ENCODE assay signal across 26 cellular contexts in genomic region chr7:48179631-48180030, GRCh38. TPM values are rescaled to one million over a fixed set of nuclear protein-coding genes. Genes with fewer than 3 reads are reported as not detected.
"Had no signal": no experiment of that assay in that cellular context is flagged by ENCODE, and none has a peak within 500 bp of the region (broad histone marks: within the 10 kb centered on the region; RNA-seq: fewer than 3 reads in every experiment).

No MANE protein-coding gene starts in this region.

- H3K27ac ChIP-seq: psoas muscle, sigmoid colon, testis, tibial artery, uterus had no signal

- H3K36me3 ChIP-seq: sigmoid colon, tibial artery, uterus had no signal

- H3K4me1 ChIP-seq: psoas muscle, sigmoid colon, testis, tibial artery, uterus had no signal

- FAIRE-seq: colon, frontal cortex, keratinocyte had no signal

- H3K27ac Mint-ChIP-seq: memory B cell; naive thymus-derived CD4-positive, alpha-beta T cell; nephron; stimulated activated effector memory CD8-positive, alpha-beta T cell treated with anti-CD3 and anti-CD28 coated beads, Interleukin-12 subunit alpha, Interleukin-12 subunit beta, amount 100 ng/mL, for 72 hours; type B pancreatic cell had no signal

- DNase-seq: effector CD4-positive, alpha-beta T cell; head of caudate nucleus; midbrain; naive thymus-derived CD4-positive, alpha-beta T cell; nucleus accumbens; posterior cingulate gyrus; psoas muscle; right cardiac atrium; sigmoid colon; stimulated activated CD4-positive, alpha-beta T cell treated with anti-CD3 and anti-CD28 coated beads, Interleukin-2, amount 100 ng/mL, for 24 hours; stimulated activated CD4-positive, alpha-beta T cell treated with anti-CD3 and anti-CD28 coated beads, Interleukin-4, amount 100 ng/mL, for 24 hours; stimulated activated naive CD8-positive, alpha-beta T cell treated with anti-CD3 and anti-CD28 coated beads, Interleukin-15, Interleukin-2, amounts not matched to agents 100 U/mL and 50 U/mL, for 24 hours; testis; tibial artery; uterus had no signal

- ATAC-seq: left lobe of liver; naive thymus-derived CD4-positive, alpha-beta T cell; psoas muscle; right cardiac atrium; stimulated activated effector memory CD8-positive, alpha-beta T cell treated with anti-CD3 and anti-CD28 coated beads, Interleukin-12 subunit alpha, Interleukin-12 subunit beta, amount 100 ng/mL, for 72 hours; stimulated activated naive CD8-positive, alpha-beta T cell treated with anti-CD3 and anti-CD28 coated beads, Interleukin-15, Interleukin-2, amounts not matched to agents 100 U/mL and 50 U/mL, for 24 hours had no signal

- H3K36me3 Mint-ChIP-seq: memory B cell; naive thymus-derived CD4-positive, alpha-beta T cell; stimulated activated effector memory CD8-positive, alpha-beta T cell treated with anti-CD3 and anti-CD28 coated beads, Interleukin-12 subunit alpha, Interleukin-12 subunit beta, amount 100 ng/mL, for 72 hours; type B pancreatic cell had no signal

- H3K27me3 ChIP-seq: dorsolateral prefrontal cortex, sigmoid colon, testis, tibial artery, uterus had no signal

- H3K4me1 Mint-ChIP-seq: memory B cell; nephron; stimulated activated effector memory CD8-positive, alpha-beta T cell treated with anti-CD3 and anti-CD28 coated beads, Interleukin-12 subunit alpha, Interleukin-12 subunit beta, amount 100 ng/mL, for 72 hours had no signal

- H3K4me3 Mint-ChIP-seq: memory B cell; naive thymus-derived CD4-positive, alpha-beta T cell; nephron; stimulated activated effector memory CD8-positive, alpha-beta T cell treated with anti-CD3 and anti-CD28 coated beads, Interleukin-12 subunit alpha, Interleukin-12 subunit beta, amount 100 ng/mL, for 72 hours; type B pancreatic cell had no signal

- H3K4me3 ChIP-seq: dorsolateral prefrontal cortex, lung, psoas muscle, sigmoid colon, testis, tibial artery, uterus had no signal

- H3K9me3 Mint-ChIP-seq: memory B cell; naive thymus-derived CD4-positive, alpha-beta T cell; nephron; stimulated activated effector memory CD8-positive, alpha-beta T cell treated with anti-CD3 and anti-CD28 coated beads, Interleukin-12 subunit alpha, Interleukin-12 subunit beta, amount 100 ng/mL, for 72 hours; type B pancreatic cell had no signal

- H3K27me3 Mint-ChIP-seq: type B pancreatic cell had no signal

- H3K9me3 ChIP-seq: psoas muscle, sigmoid colon, testis, tibial artery, uterus had no signal

RNA-seq across cellular contexts. Expression of gene ABCA13, which starts 8.4 kb away (rescaled TPM):
- total RNA-seq: fibroblast of villous mesenchyme, right cardiac atrium had no signal
- polyA plus RNA-seq: naive thymus-derived CD4-positive, alpha-beta T cell; psoas muscle; right cardiac atrium had no signal
